1 cellular context compared by ENCODE assay signal in the genomic region with DNA sequence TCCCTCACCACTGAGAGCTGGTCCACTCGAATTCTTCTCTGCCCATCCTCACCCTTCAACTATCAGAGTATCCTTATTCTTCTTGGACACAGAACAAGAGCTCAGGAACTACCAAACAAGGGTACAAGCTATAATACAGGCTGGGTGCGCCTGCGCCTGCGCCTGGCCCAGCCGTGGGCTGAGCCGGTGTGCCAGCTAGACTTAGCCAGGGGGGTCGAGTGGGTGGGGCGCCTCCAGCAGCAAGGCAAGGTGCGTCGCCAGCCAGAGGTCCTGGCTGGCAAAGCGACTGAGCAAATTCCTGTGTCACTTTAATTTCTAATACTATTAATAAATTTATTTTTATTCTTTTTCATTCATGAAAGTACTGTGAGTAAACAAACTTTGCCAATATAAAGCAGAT.
TF ChIP-seq lines count a peak whose summit lies in the region.

No MANE protein-coding gene starts in this region.

TF ChIP-seq in SK-N-SH treated with all-trans-retinoic acid at 6 μM for 48 hours, 23 proteins besides CTCF, POLR2A, EP300 and RAD21 (continued from another document):
- TF ChIP-seq TSHZ2 (CRISPR knock-in tag; IDR thresholded peaks at IDR 0.05), result no peak
- no peak for TF ChIP-seq BACH2 (CRISPR knock-in tag; IDR thresholded peaks at IDR 0.05; ENCODE audit: borderline replicate concordance)
- TF ChIP-seq SNAI2 (CRISPR knock-in tag; IDR thresholded peaks at IDR 0.05), result no peak
